Comparison of ENCODE assay signal across 7 cellular contexts in the genomic region with DNA sequence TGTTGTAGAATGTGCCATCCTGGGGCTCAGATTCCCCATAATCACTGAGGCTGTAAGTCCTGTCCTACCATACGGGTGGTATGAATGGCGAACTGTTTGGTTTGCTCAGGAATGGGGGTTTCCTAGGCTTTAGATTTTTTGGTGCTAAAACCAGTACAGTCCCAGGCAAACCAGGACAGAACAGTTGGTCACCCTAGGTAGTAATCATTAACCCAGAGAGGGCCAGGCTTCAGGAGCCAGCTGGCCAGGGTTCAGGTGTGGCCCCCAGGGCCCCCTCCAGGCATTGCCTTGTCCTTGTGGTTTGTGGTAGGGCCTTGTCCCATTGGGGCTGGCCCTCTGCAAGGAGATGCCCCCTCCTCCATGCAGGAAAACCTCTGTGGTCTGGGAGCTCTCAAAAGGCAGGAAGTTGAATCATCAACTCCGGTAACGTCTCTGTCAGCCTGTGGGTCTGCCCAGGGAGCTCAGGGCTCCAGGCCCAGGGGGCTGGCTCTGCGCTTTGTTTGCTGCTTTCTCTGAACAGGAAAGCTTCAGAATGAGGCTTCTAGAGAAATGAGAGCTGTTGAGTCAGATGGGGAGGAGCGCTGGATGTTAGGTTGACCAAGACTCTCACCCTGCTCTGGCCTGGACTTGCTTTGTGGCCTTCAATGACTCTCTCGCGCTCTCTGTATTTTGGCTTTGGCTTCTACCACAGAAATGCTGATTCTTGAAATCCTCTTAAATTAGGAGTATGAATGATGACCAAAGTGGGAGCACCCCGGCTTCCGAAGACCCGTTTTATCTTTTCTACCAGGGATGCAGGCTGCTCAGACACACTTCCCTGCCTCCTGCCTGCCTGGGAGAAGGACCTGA. TPM values are rescaled to one million over a fixed set of nuclear protein-coding genes. Genes with fewer than 3 reads are reported as not detected.
DNase-seq lines count a peak whose midpoint lies in the region; ATAC-seq, FAIRE-seq and TF ChIP-seq lines count a peak whose summit lies in the region.

No MANE protein-coding gene starts in this region.

- ATAC-seq in GM18907 (IDR thresholded peaks at IDR 0.05; ENCODE audit: unreplicated experiment) (peak; percentile 85), HG03135 (IDR thresholded peaks at IDR 0.05; ENCODE audit: unreplicated experiment) (peak; percentile 76)

- H3K9me3 ChIP-seq in SJCRH30 (replicated peaks) (no peaks in the 10 kb centered on the region), left ventricle myocardium inferior (replicated peaks) (no peaks in the 10 kb centered on the region), small intestine (ENCODE audit: control insufficient read depth, low read depth) (no peaks in the 10 kb centered on the region)

- no peak for TF ChIP-seq CTCF in left ventricle myocardium inferior (IDR thresholded peaks at IDR 0.05; ENCODE audit: borderline replicate concordance)

- intact Hi-C loops in left ventricle myocardium inferior (cut with micrococcal nuclease) = no loop called here

- H3K36me3 ChIP-seq in SJCRH30 = no peaks in the 10 kb centered on the region
- H3K36me3 ChIP-seq in left ventricle myocardium inferior = no peaks in the 10 kb centered on the region
- H3K36me3 ChIP-seq in small intestine (ENCODE audit: control insufficient read depth in 2 of 2, insufficient read depth in 2 of 2, low read length in 2 of 2) = no peaks in the 10 kb centered on the region

- H3K27me3 ChIP-seq in SJCRH30 (no peaks in the 10 kb centered on the region), left ventricle myocardium inferior (ENCODE audit: low read depth) (no peaks in the 10 kb centered on the region), small intestine (ENCODE audit: control insufficient read depth in 2 of 2, insufficient read depth in 2 of 2, low read length in 2 of 2) (no peaks in the 10 kb centered on the region)

- CTCF ChIA-PET in activated naive CD4-positive, alpha-beta T cell treated with anti-CD3 and anti-CD28 coated beads, Interleukin-2, amount 10 ng/mL, durations not matched to agents 7 days and 5 days (lab: Charles Lee) = interaction anchor here (0.6 to 1.3 kb wide), 6 partner anchors 9 to 133 kb away, joined by 3 to 9 read pairs (median 4); partner anchors contain the start of gene CDKN2AIPNL

- H3K27ac ChIP-seq in SJCRH30 = peak overlapping the region; percentile 42
- H3K27ac ChIP-seq in left ventricle myocardium inferior (replicated peaks) = peak overlapping the region; percentile 84
- peak overlapping the region; percentile 0 to 86 for H3K27ac ChIP-seq in small intestine (ENCODE audit: low read depth in 1 of 2, low read length in 1 of 2)

- peak; percentile 61 to 73 for DNase-seq in SJCRH30
- DNase-seq in activated naive CD4-positive, alpha-beta T cell treated with anti-CD3 and anti-CD28 coated beads, Interleukin-2, amount 10 ng/mL, durations not matched to agents 7 days and 5 days = peak; percentile 80
- peak; percentile 70 for DNase-seq in left ventricle myocardium inferior
- peak; percentile 56 for DNase-seq in small intestine
- no peak for DNase-seq in NCI-H146 treated with DMSO at 0.1 percent for 48 hours (lab: John Stamatoyannopoulos, UW; ENCODE audit: unreplicated experiment)

- no peaks in the 10 kb centered on the region for H3K9me3 Mint-ChIP-seq in activated naive CD4-positive, alpha-beta T cell treated with anti-CD3 and anti-CD28 coated beads, Interleukin-2, amount 10 ng/mL, durations not matched to agents 7 days and 5 days

- H3K36me3 Mint-ChIP-seq in activated naive CD4-positive, alpha-beta T cell treated with anti-CD3 and anti-CD28 coated beads, Interleukin-2, amount 10 ng/mL, durations not matched to agents 7 days and 5 days = no peaks in the 10 kb centered on the region

- H3K27ac Mint-ChIP-seq in activated naive CD4-positive, alpha-beta T cell treated with anti-CD3 and anti-CD28 coated beads, Interleukin-2, amount 10 ng/mL, durations not matched to agents 7 days and 5 days = peak overlapping the region; percentile 94

- peaks cover 36% of the 10 kb centered on the region for H3K4me1 Mint-ChIP-seq in activated naive CD4-positive, alpha-beta T cell treated with anti-CD3 and anti-CD28 coated beads, Interleukin-2, amount 10 ng/mL, durations not matched to agents 7 days and 5 days

- peaks cover 15% of the 10 kb centered on the region for H3K4me1 ChIP-seq in SJCRH30
- peaks cover 53% of the 10 kb centered on the region for H3K4me1 ChIP-seq in left ventricle myocardium inferior
- peaks cover 4 to 16% of the 10 kb centered on the region in 2 donors for H3K4me1 ChIP-seq in small intestine (ENCODE audit: control insufficient read depth in 2 of 2, insufficient read depth in 1 of 2, low read depth in 1 of 2, low read length in 1 of 2)

- no peak overlapping the region for H3K4me3 ChIP-seq in SJCRH30
- no peak overlapping the region for H3K4me3 ChIP-seq in left ventricle myocardium inferior
- H3K4me3 ChIP-seq in small intestine (ENCODE audit: low read depth in 1 of 2, low read length in 2 of 2) = no peak overlapping the region

- peak overlapping the region; percentile 21 for H3K4me3 Mint-ChIP-seq in activated naive CD4-positive, alpha-beta T cell treated with anti-CD3 and anti-CD28 coated beads, Interleukin-2, amount 10 ng/mL, durations not matched to agents 7 days and 5 days

- no peaks in the 10 kb centered on the region for H3K27me3 Mint-ChIP-seq in activated naive CD4-positive, alpha-beta T cell treated with anti-CD3 and anti-CD28 coated beads, Interleukin-2, amount 10 ng/mL, durations not matched to agents 7 days and 5 days

- 49 to 64% (median 53%) methylated on average over 11 of the region's 11 CpGs for WGBS in small intestine, 3 donors

- FAIRE-seq in small intestine (lab: Jason Lieb, UNC) = no peak

RNA-seq across cellular contexts. Expression of gene JADE2, which starts 22.2 kb away (rescaled TPM):
- 0.71 and 1.6 TPM in 2 replicates for total RNA-seq in SJCRH30 (2014; rRNA removed; shearing (Covaris generic))
- 26.3 TPM for total RNA-seq in left ventricle myocardium inferior
- polyA plus RNA-seq in small intestine = 10 to 100 TPM in 1 of 3 donors, 1 to 10 TPM in 2; 8.1 to 24.2 (median 8.4) TPM

Comparison
In these comparisons a context has a peak if more than half of its experiments do, and no peak if none do; other contexts are left out.
1. RNA of gene JADE2, which starts 22.2 kb away (total RNA-seq): 26.3 TPM in left ventricle myocardium inferior (single experiment); 0.71 to 1.6 TPM in SJCRH30; every median in the first group is over 10 times any median in the second.
2. Peak in every context shown above with its lines, with median percentiles within 50 percentile points of each other: H3K27ac ChIP-seq.